ENCODE assay signal across 21 cellular contexts in the genomic region with DNA sequence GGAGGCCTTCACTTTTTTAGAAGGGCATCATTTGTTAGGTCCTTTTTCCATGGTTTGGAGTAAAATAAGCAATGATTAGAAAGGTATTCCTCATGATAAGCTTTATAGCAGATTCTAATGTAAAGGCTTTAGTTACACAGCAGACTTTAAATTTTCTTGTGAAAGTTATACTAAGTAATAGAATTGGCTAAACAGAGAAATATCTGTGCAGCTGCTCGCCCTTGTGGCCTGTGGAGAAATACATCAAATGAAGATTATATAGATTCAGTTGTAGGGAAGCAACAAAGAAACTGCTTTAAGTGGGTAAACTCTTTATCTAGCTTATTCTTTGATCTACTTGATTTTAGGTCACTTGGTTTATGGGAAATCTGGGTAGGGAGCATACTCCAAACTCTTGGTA.
DNase-seq lines count a peak whose midpoint lies in the region; ATAC-seq and TF ChIP-seq lines count a peak whose summit lies in the region.
"Had no signal": no experiment of that assay in that cellular context is flagged by ENCODE, and none has a peak within 500 bp of the region (broad histone marks: within the 10 kb centered on the region; RNA-seq: fewer than 3 reads in every experiment).

No MANE protein-coding gene starts in this region.

- no peak overlapping the region for H3K27ac Mint-ChIP-seq in chondrocyte (ENCODE audit: unreplicated experiment)
- H3K27ac Mint-ChIP-seq: CD14-positive monocyte had no signal

- H3K9me3 Mint-ChIP-seq in chondrocyte (ENCODE audit: low read depth), result no peaks in the 10 kb centered on the region

- no peak for DNase-seq in BE2C
- peak; percentile 17 for DNase-seq in NAMALWA (ENCODE audit: low spot score)
- DNase-seq in chondrocyte (ENCODE audit: low spot score), result no peak
- no peak for DNase-seq in esophagus squamous epithelium (lab: John Stamatoyannopoulos, UW)
- no peak for DNase-seq in cardiac septum (ENCODE audit: low spot score)
- no peak for DNase-seq in NCI-H510A treated with DMSO at 0.1 percent for 48 hours (lab: John Stamatoyannopoulos, UW)
- DNase-seq: DMS153, GOT3, KG1, NCI-H1105, NCI-H1694 treated with DMSO at 0.1 percent for 48 hours, NCI-H2171, NCI-H446, NCI-H774, PC-9 had no signal

- H3K4me2 ChIP-seq in neural cell (ENCODE audit: low read length), result no peak overlapping the region
- H3K4me2 ChIP-seq: A549, PC-9 had no signal

- no peak for TF ChIP-seq POLR2A in esophagus squamous epithelium (IDR thresholded peaks at IDR 0.05)

- H3K9me3 ChIP-seq in BE2C (no peaks in the 10 kb centered on the region), neural cell (ENCODE audit: low read length) (no peaks in the 10 kb centered on the region), esophagus squamous epithelium (no peaks in the 10 kb centered on the region)
- H3K9me3 ChIP-seq: A549 had no signal

- H3K4me1 Mint-ChIP-seq in chondrocyte (ENCODE audit: low read depth), result no peaks in the 10 kb centered on the region
- H3K4me1 Mint-ChIP-seq: CD14-positive monocyte had no signal

- H3K9ac ChIP-seq in neural cell (ENCODE audit: low read length), result no peak overlapping the region

- no peaks in the 10 kb centered on the region for H3K79me2 ChIP-seq in neural cell (replicated peaks; ENCODE audit: insufficient read depth, low read length)

- no peaks in the 10 kb centered on the region for H3K36me3 Mint-ChIP-seq in chondrocyte (ENCODE audit: low read depth)
- H3K36me3 Mint-ChIP-seq: CD14-positive monocyte had no signal

- TF ChIP-seq CTCF in BE2C (IDR thresholded peaks at IDR 0.05; ENCODE audit: low read depth, low read length) (peak; percentile 28), chondrocyte (IDR thresholded peaks at IDR 0.05) (peak; percentile 42), neural cell (IDR thresholded peaks at IDR 0.05; ENCODE audit: poor library complexity, severe bottlenecking) (no peak), esophagus squamous epithelium (IDR thresholded peaks at IDR 0.05) (no peak)

- no peak overlapping the region for H2AFZ ChIP-seq in neural cell (ENCODE audit: low read depth, low read length)
- H2AFZ ChIP-seq: PC-9 had no signal

- H3K4me3 Mint-ChIP-seq in chondrocyte (ENCODE audit: unreplicated experiment), result no peak overlapping the region
- H3K4me3 Mint-ChIP-seq: CD14-positive monocyte had no signal

- H3K36me3 ChIP-seq in BE2C, result no peaks in the 10 kb centered on the region
- no peaks in the 10 kb centered on the region for H3K36me3 ChIP-seq in neural cell (ENCODE audit: insufficient read depth, low read length)
- no peaks in the 10 kb centered on the region for H3K36me3 ChIP-seq in esophagus squamous epithelium

- H4K20me1 ChIP-seq in neural cell (ENCODE audit: insufficient read depth), result no peaks in the 10 kb centered on the region

- intact Hi-C loops in esophagus squamous epithelium (cut with DNase I), result no loop called here
- intact Hi-C loops in cardiac septum (cut with DNase I), result no loop called here

- H3K27me3 ChIP-seq in BE2C, result no peaks in the 10 kb centered on the region
- no peaks in the 10 kb centered on the region for H3K27me3 ChIP-seq in neural cell (ENCODE audit: insufficient read depth, low read depth, low read length)
- no peaks in the 10 kb centered on the region for H3K27me3 ChIP-seq in esophagus squamous epithelium

- H3K27ac ChIP-seq in neural cell (ENCODE audit: low read length) (no peak overlapping the region), esophagus squamous epithelium (no peak overlapping the region)
- H3K27ac ChIP-seq: A549, PC-9, SK-N-MC had no signal

- 56 to 61% methylated on average over 1 of the region's 1 CpG for WGBS in esophagus squamous epithelium, 2 donors

- no peak for TF ChIP-seq EP300 in neural cell (conservative IDR thresholded peaks at IDR 0.05; ENCODE audit: poor library complexity, severe bottlenecking)

- no peaks in the 10 kb centered on the region for H3K4me1 ChIP-seq in BE2C
- H3K4me1 ChIP-seq in esophagus squamous epithelium, result no peaks in the 10 kb centered on the region
- H3K4me1 ChIP-seq: A549 had no signal

- no peaks in the 10 kb centered on the region for H3K27me3 Mint-ChIP-seq in chondrocyte (ENCODE audit: low read depth)

- no peaks in the 10 kb centered on the region for H3K9me2 ChIP-seq in neural cell (ENCODE audit: insufficient read depth, low read length)

- peak; percentile 40 for TF ChIP-seq RAD21 in neural cell (conservative IDR thresholded peaks at IDR 0.05)

- ATAC-seq in HG03175 (IDR thresholded peaks at IDR 0.05; ENCODE audit: unreplicated experiment), result no peak
- ATAC-seq: A549, Right ventricle myocardium inferior had no signal

- no peaks in the 10 kb centered on the region for H3F3A ChIP-seq in neural cell (ENCODE audit: insufficient read depth, low read length, poor library complexity, severe bottlenecking)

- no peak overlapping the region for H3K4me3 ChIP-seq in BE2C (ENCODE audit: low read depth, low read length)
- no peak overlapping the region for H3K4me3 ChIP-seq in neural cell (ENCODE audit: low read length)
- no peak overlapping the region for H3K4me3 ChIP-seq in esophagus squamous epithelium
- H3K4me3 ChIP-seq: A549, PC-9, SK-N-MC had no signal

TF ChIP-seq in neural cell, 6 proteins besides CTCF, POLR2A, EP300 and RAD21:
- TF ChIP-seq MXI1 (conservative IDR thresholded peaks at IDR 0.05; ENCODE audit: poor library complexity, severe bottlenecking), result no peak
- TF ChIP-seq SMC3 (conservative IDR thresholded peaks at IDR 0.05; ENCODE audit: poor library complexity), result peak; percentile 47

Comparison
In these comparisons a context has a peak if more than half of its experiments do, and no peak if none do; other contexts are left out.
1. CTCF ChIP-seq: peak in BE2C (single experiment) and chondrocyte (single experiment); none in neural cell (single experiment) and esophagus squamous epithelium (0 of 6).